ENCODE assay signal across 38 cellular contexts in the genomic region with DNA sequence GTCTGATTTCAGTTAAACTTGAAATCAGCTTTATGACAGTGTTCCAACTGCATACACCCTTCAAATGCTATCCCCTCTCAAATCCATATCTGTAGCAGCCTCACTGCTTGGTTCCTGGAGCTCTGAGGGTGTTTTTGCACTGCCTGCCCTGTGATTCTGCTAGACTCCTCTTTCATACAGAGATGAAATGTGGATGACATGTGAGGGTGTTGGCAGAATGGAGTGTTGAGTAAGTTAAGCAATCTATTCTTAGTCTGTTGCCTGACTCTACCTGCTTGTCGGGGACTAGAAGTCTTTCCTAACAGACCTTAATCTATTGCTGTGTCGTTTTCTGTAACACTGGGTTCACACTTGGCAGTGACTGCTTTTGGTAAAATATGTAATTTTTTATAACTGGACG. TPM values are rescaled to one million over a fixed set of nuclear protein-coding genes. Genes with fewer than 3 reads are reported as not detected.
"Had no signal": no experiment of that assay in that cellular context is flagged by ENCODE, and none has a peak within 500 bp of the region (broad histone marks: within the 10 kb centered on the region; RNA-seq: fewer than 3 reads in every experiment).

No MANE protein-coding gene starts in this region.

- H3K27ac ChIP-seq: adrenal gland, ascending aorta, body of pancreas, brain microvascular endothelial cell, breast epithelium, cardiac muscle cell had no signal

- H3K9me3 ChIP-seq: adrenal gland, ascending aorta, body of pancreas had no signal

- H3K9me3 Mint-ChIP-seq: activated naive CD4-positive, alpha-beta T cell treated with anti-CD3 and anti-CD28 coated beads, Interleukin-2, amount 50 U/mL, for 24 hours; activated naive CD4-positive, alpha-beta T cell treated with anti-CD3 and anti-CD28 coated beads, Interleukin-2, amount 50 U/mL, for 72 hours; activated naive CD8-positive, alpha-beta T cell treated with anti-CD3 and anti-CD28 coated beads, Interleukin-2, amount 50 U/mL, for 24 hours; activated T-helper 1 cell treated with anti-CD3 and anti-CD28 coated beads, Interleukin-12 subunit alpha, Interleukin-12 subunit beta, Interleukin-2, Interleukin-4 antibody, amounts not matched to agents 30 ng/mL and 10 ng/mL and 1 ng/mL, durations not matched to agents 14 hours and 24 hours and 36 hours; central memory CD8-positive, alpha-beta T cell had no signal

- H3K4me1 ChIP-seq: adrenal gland, ascending aorta, body of pancreas, breast epithelium had no signal

- H3K27me3 ChIP-seq: adrenal gland, ascending aorta, body of pancreas, brain microvascular endothelial cell, breast epithelium, cardiac muscle cell had no signal

- H3K36me3 Mint-ChIP-seq: activated naive CD4-positive, alpha-beta T cell treated with anti-CD3 and anti-CD28 coated beads, Interleukin-2, amount 10 ng/mL, durations not matched to agents 7 days and 5 days; activated naive CD4-positive, alpha-beta T cell treated with anti-CD3 and anti-CD28 coated beads, Interleukin-2, amount 50 U/mL, for 24 hours; activated naive CD4-positive, alpha-beta T cell treated with anti-CD3 and anti-CD28 coated beads, Interleukin-2, amount 50 U/mL, for 72 hours; activated naive CD8-positive, alpha-beta T cell; activated naive CD8-positive, alpha-beta T cell treated with anti-CD3 and anti-CD28 coated beads for 36 hours; activated naive CD8-positive, alpha-beta T cell treated with anti-CD3 and anti-CD28 coated beads, Interleukin-2, amount 10 ng/mL, durations not matched to agents 7 days and 5 days; brain had no signal

- H3K4me1 Mint-ChIP-seq: activated naive CD4-positive, alpha-beta T cell treated with anti-CD3 and anti-CD28 coated beads, Interleukin-2, amount 10 ng/mL, durations not matched to agents 7 days and 5 days; activated naive CD4-positive, alpha-beta T cell treated with anti-CD3 and anti-CD28 coated beads, Interleukin-2, amount 50 U/mL, for 24 hours; activated naive CD8-positive, alpha-beta T cell treated with anti-CD3 and anti-CD28 coated beads for 36 hours; activated naive CD8-positive, alpha-beta T cell treated with anti-CD3 and anti-CD28 coated beads, Interleukin-2, amount 10 ng/mL, durations not matched to agents 7 days and 5 days; activated naive CD8-positive, alpha-beta T cell treated with anti-CD3 and anti-CD28 coated beads, Interleukin-2, amount 50 U/mL, for 24 hours; activated T-helper 17 cell treated with anti-CD3 and anti-CD28 coated beads, Interleukin-2, amount 50 U/mL, for 72 hours; brain; central memory CD8-positive, alpha-beta T cell had no signal

- H3K27me3 Mint-ChIP-seq: activated naive CD4-positive, alpha-beta T cell treated with anti-CD3 and anti-CD28 coated beads, Interleukin-2, amount 10 ng/mL, durations not matched to agents 7 days and 5 days; activated naive CD8-positive, alpha-beta T cell treated with anti-CD3 and anti-CD28 coated beads for 36 hours; activated naive CD8-positive, alpha-beta T cell treated with anti-CD3 and anti-CD28 coated beads, Interleukin-2, amount 10 ng/mL, durations not matched to agents 7 days and 5 days; activated naive CD8-positive, alpha-beta T cell treated with anti-CD3 and anti-CD28 coated beads, Interleukin-2, amount 50 U/mL, for 24 hours; activated T-cell treated with anti-CD3 and anti-CD28 coated beads, Interleukin-2, amount 50 U/mL, for 24 hours; activated T-helper 17 cell treated with anti-CD3 and anti-CD28 coated beads, Interleukin-2, amount 50 U/mL, for 72 hours had no signal

- ATAC-seq: activated naive CD4-positive, alpha-beta T cell treated with anti-CD3 and anti-CD28 coated beads, Interleukin-2, amount 50 U/mL, for 72 hours; activated naive CD8-positive, alpha-beta T cell treated with anti-CD3 and anti-CD28 coated beads, Interleukin-2, amount 50 U/mL, for 24 hours; activated T-cell treated with anti-CD3 and anti-CD28 coated beads, Interleukin-2, amount 50 U/mL, for 4 hours; activated T-cell treated with anti-CD3 and anti-CD28 coated beads, Interleukin-2, amount 50 U/mL, for 72 hours; activated T-helper 17 cell treated with anti-CD3 and anti-CD28 coated beads, Interleukin-2, amount 50 U/mL, for 72 hours; body of pancreas had no signal

- H3K27ac Mint-ChIP-seq: activated naive CD4-positive, alpha-beta T cell treated with anti-CD3 and anti-CD28 coated beads for 36 hours; activated naive CD4-positive, alpha-beta T cell treated with anti-CD3 and anti-CD28 coated beads, Interleukin-2, amount 10 ng/mL, durations not matched to agents 7 days and 5 days; activated naive CD4-positive, alpha-beta T cell treated with anti-CD3 and anti-CD28 coated beads, Interleukin-2, amount 50 U/mL, for 24 hours; activated naive CD4-positive, alpha-beta T cell treated with anti-CD3 and anti-CD28 coated beads, Interleukin-2, amount 50 U/mL, for 72 hours; activated naive CD8-positive, alpha-beta T cell; activated naive CD8-positive, alpha-beta T cell treated with anti-CD3 and anti-CD28 coated beads for 36 hours; activated naive CD8-positive, alpha-beta T cell treated with anti-CD3 and anti-CD28 coated beads, Interleukin-2, amount 10 ng/mL, durations not matched to agents 7 days and 5 days; activated naive CD8-positive, alpha-beta T cell treated with anti-CD3 and anti-CD28 coated beads, Interleukin-2, amount 50 U/mL, for 24 hours; activated T-cell treated with anti-CD3 and anti-CD28 coated beads, Interleukin-2, amount 50 U/mL, for 24 hours; activated T-cell treated with anti-CD3 and anti-CD28 coated beads, Interleukin-2, amount 50 U/mL, for 72 hours; activated T-helper 1 cell treated with anti-CD3 and anti-CD28 coated beads, Interleukin-12 subunit alpha, Interleukin-12 subunit beta, Interleukin-2, Interleukin-4 antibody, amounts not matched to agents 30 ng/mL and 10 ng/mL and 1 ng/mL, durations not matched to agents 14 hours and 24 hours and 36 hours; activated T-helper 17 cell treated with anti-CD3 and anti-CD28 coated beads, Interleukin-2, amount 50 U/mL, for 72 hours; activated T-helper 2 cell treated with anti-CD3 and anti-CD28 coated beads, Interferon-gamma antibody, Interleukin-2, Interleukin-4, amounts not matched to agents 10 μg/mL and 5 μg/mL and 100 μg/mL, durations not matched to agents 14 hours and 24 hours and 36 hours; brain had no signal

- H3K4me3 ChIP-seq: adrenal gland, ascending aorta, body of pancreas, breast epithelium, cardiac muscle cell had no signal

- H3K36me3 ChIP-seq: adrenal gland, ascending aorta, brain microvascular endothelial cell, breast epithelium, cardiac muscle cell had no signal

- H3K4me3 Mint-ChIP-seq: activated naive CD4-positive, alpha-beta T cell treated with anti-CD3 and anti-CD28 coated beads for 36 hours; activated naive CD4-positive, alpha-beta T cell treated with anti-CD3 and anti-CD28 coated beads, Interleukin-2, amount 10 ng/mL, durations not matched to agents 7 days and 5 days; activated naive CD4-positive, alpha-beta T cell treated with anti-CD3 and anti-CD28 coated beads, Interleukin-2, amount 50 U/mL, for 24 hours; activated naive CD8-positive, alpha-beta T cell; activated naive CD8-positive, alpha-beta T cell treated with anti-CD3 and anti-CD28 coated beads for 36 hours; activated naive CD8-positive, alpha-beta T cell treated with anti-CD3 and anti-CD28 coated beads, Interleukin-2, amount 10 ng/mL, durations not matched to agents 7 days and 5 days; activated naive CD8-positive, alpha-beta T cell treated with anti-CD3 and anti-CD28 coated beads, Interleukin-2, amount 50 U/mL, for 24 hours; activated T-cell treated with anti-CD3 and anti-CD28 coated beads, Interleukin-2, amount 50 U/mL, for 24 hours; activated T-cell treated with anti-CD3 and anti-CD28 coated beads, Interleukin-2, amount 50 U/mL, for 4 hours; activated T-cell treated with anti-CD3 and anti-CD28 coated beads, Interleukin-2, amount 50 U/mL, for 72 hours; activated T-helper 1 cell treated with anti-CD3 and anti-CD28 coated beads, Interleukin-12 subunit alpha, Interleukin-12 subunit beta, Interleukin-2, Interleukin-4 antibody, amounts not matched to agents 30 ng/mL and 10 ng/mL and 1 ng/mL, durations not matched to agents 14 hours and 24 hours and 36 hours; activated T-helper 17 cell treated with anti-CD3 and anti-CD28 coated beads, Interleukin-2, amount 50 U/mL, for 72 hours; brain; central memory CD8-positive, alpha-beta T cell had no signal

- DNase-seq: activated effector memory CD4-positive, alpha-beta T cell treated with anti-CD3 and anti-CD28 coated beads, Interleukin-2, amount 50 U/mL, for 16 hours; activated effector memory CD4-positive, alpha-beta T cell treated with Interleukin-2 at 50 U/mL for 16 hours; activated gamma-delta T cell; activated gamma-delta T cell treated with Interleukin-2 at 50 U/mL for 16 hours; activated naive CD4-positive, alpha-beta T cell; activated naive CD4-positive, alpha-beta T cell treated with anti-CD3 and anti-CD28 coated beads for 36 hours; activated naive CD4-positive, alpha-beta T cell treated with anti-CD3 and anti-CD28 coated beads, Interleukin-2, amount 10 ng/mL, durations not matched to agents 7 days and 5 days; activated naive CD4-positive, alpha-beta T cell treated with anti-CD3 and anti-CD28 coated beads, Interleukin-2, amount 50 U/mL, for 16 hours; activated naive CD4-positive, alpha-beta T cell treated with Interleukin-2 at 50 U/mL for 16 hours; activated naive CD8-positive, alpha-beta T cell treated with anti-CD3 and anti-CD28 coated beads for 36 hours; activated naive CD8-positive, alpha-beta T cell treated with anti-CD3 and anti-CD28 coated beads, Interleukin-2, amount 10 ng/mL, durations not matched to agents 7 days and 5 days; activated naive CD8-positive, alpha-beta T cell treated with anti-CD3 and anti-CD28 coated beads, Interleukin-2, amount 50 U/mL, for 24 hours; activated T-cell treated with anti-CD3 and anti-CD28 coated beads for 4 hours; activated T-cell treated with anti-CD3 and anti-CD28 coated beads, Interleukin-2, amount 50 U/mL, for 1 hour; activated T-cell treated with anti-CD3 and anti-CD28 coated beads, Interleukin-2, amount 50 U/mL, for 24 hours; activated T-cell treated with anti-CD3 and anti-CD28 coated beads, Interleukin-2, amount 50 U/mL, for 4 hours; activated T-cell treated with anti-CD3 and anti-CD28 coated beads, Interleukin-2, amount 50 U/mL, for 48 hours; activated T-cell treated with anti-CD3 and anti-CD28 coated beads, Interleukin-2, amount 50 U/mL, for 72 hours; adrenal gland; amniotic stem cell; amygdala; anterior cingulate cortex; aorta; body of pancreas; brain microvascular endothelial cell; central memory CD4-positive, alpha-beta T cell had no signal

RNA-seq across cellular contexts. Expression of a gene that starts 9.8 kb away (rescaled TPM):
- total RNA-seq: activated naive CD4-positive, alpha-beta T cell treated with anti-CD3 and anti-CD28 coated beads for 36 hours; activated naive CD4-positive, alpha-beta T cell treated with anti-CD3 and anti-CD28 coated beads, Interleukin-2, amount 50 U/mL, for 72 hours; activated naive CD8-positive, alpha-beta T cell treated with anti-CD3 and anti-CD28 coated beads for 36 hours; activated naive CD8-positive, alpha-beta T cell treated with anti-CD3 and anti-CD28 coated beads, Interleukin-2, amount 10 ng/mL, durations not matched to agents 7 days and 5 days; activated T-cell treated with anti-CD3 and anti-CD28 coated beads, Interleukin-2, amount 50 U/mL, for 4 hours; activated T-cell treated with anti-CD3 and anti-CD28 coated beads, Interleukin-2, amount 50 U/mL, for 72 hours; activated T-helper 1 cell treated with anti-CD3 and anti-CD28 coated beads, Interleukin-12 subunit alpha, Interleukin-12 subunit beta, Interleukin-2, Interleukin-4 antibody, amounts not matched to agents 30 ng/mL and 10 ng/mL and 1 ng/mL, durations not matched to agents 14 hours and 24 hours and 36 hours; activated T-helper 17 cell treated with anti-CD3 and anti-CD28 coated beads, Interleukin-2, amount 50 U/mL, for 72 hours; activated T-helper 2 cell treated with anti-CD3 and anti-CD28 coated beads, Interferon-gamma antibody, Interleukin-2, Interleukin-4, amounts not matched to agents 10 μg/mL and 5 μg/mL and 100 μg/mL, durations not matched to agents 14 hours and 24 hours and 36 hours; aorta; ascending aorta; bronchial epithelial cell had no signal
